11 cellular contexts compared by ENCODE assay signal in genomic region chr12:52249041-52249461, GRCh38. TPM values are rescaled to one million over a fixed set of nuclear protein-coding genes. Genes with fewer than 3 reads are reported as not detected.
DNase-seq lines count a peak whose midpoint lies in the region; ATAC-seq and TF ChIP-seq lines count a peak whose summit lies in the region.
"Had no signal": no experiment of that assay in that cellular context is flagged by ENCODE, and none has a peak within 500 bp of the region (broad histone marks: within the 10 kb centered on the region; RNA-seq: fewer than 3 reads in every experiment).

No MANE protein-coding gene starts in this region.

- H3K79me2 ChIP-seq in GM23338 (replicated peaks; ENCODE audit: insufficient read depth), result no peaks in the 10 kb centered on the region

- no peak overlapping the region for H3K4me2 ChIP-seq in GM23338

- H2AFZ ChIP-seq in GM23338, result no peak overlapping the region

- H3K4me3 ChIP-seq in Panc1 (ENCODE audit: low read depth in 2 of 2, low read length in 2 of 2), result no peak overlapping the region
- H3K4me3 ChIP-seq in gastroesophageal sphincter, result no peak overlapping the region
- no peak overlapping the region for H3K4me3 ChIP-seq in GM23338

- in situ Hi-C loops in Panc1 (cut with HindIII; ENCODE audit: low pct_unique_long_range_greater_than_20kb, low sequenced_read_pairs), result no loop called here

- H3K27ac Mint-ChIP-seq in Calu3 (ENCODE audit: unreplicated experiment), result peak overlapping the region; percentile 96
- peak overlapping the region; percentile 59 for H3K27ac Mint-ChIP-seq in osteocyte (ENCODE audit: unreplicated experiment)
- no peak overlapping the region for H3K27ac Mint-ChIP-seq in GM23338

- TF ChIP-seq POLR2A in gastroesophageal sphincter (IDR thresholded peaks at IDR 0.05), result no peak

- H3K27ac ChIP-seq in Panc1 (ENCODE audit: low read length) (peak overlapping the region; percentile 78), gastroesophageal sphincter (peak overlapping the region in 3 of 4 donors; percentile 5 to 76 (median 64)), GM23338 (ENCODE audit: low read depth) (no peak overlapping the region)

- H3K4me3 Mint-ChIP-seq in Calu3 (ENCODE audit: low read depth, unreplicated experiment), result peak overlapping the region; percentile 29
- H3K4me3 Mint-ChIP-seq in osteocyte (ENCODE audit: unreplicated experiment), result no peak overlapping the region
- H3K4me3 Mint-ChIP-seq in GM23338, result no peak overlapping the region
- H3K4me3 Mint-ChIP-seq: CD4-positive, CD25-positive, alpha-beta regulatory T cell had no signal

- intact Hi-C loops in Calu3 (cut with micrococcal nuclease; ENCODE audit: unreplicated experiment), result loop anchor here (10.0 kb wide), 1 partner anchor 76 kb away; the partner anchor contains the start of gene KRT83
- intact Hi-C loops in Panc1 (cut with micrococcal nuclease; ENCODE audit: unreplicated experiment), result no loop called here

- H3K27me3 Mint-ChIP-seq in Calu3 (ENCODE audit: unreplicated experiment), result no peaks in the 10 kb centered on the region
- no peaks in the 10 kb centered on the region for H3K27me3 Mint-ChIP-seq in osteocyte (ENCODE audit: unreplicated experiment)
- H3K27me3 Mint-ChIP-seq in GM23338 (ENCODE audit: insufficient read depth, low read depth, poor library complexity), result peaks cover 30% of the 10 kb centered on the region

- no TSS peak for BruUV-seq in Calu3 (replicated peaks; lab: Mats Ljungman, UMichigan)
- no TSS peak for BruUV-seq in Panc1 (replicated peaks; lab: Mats Ljungman, UMichigan)

- H3K27me3 ChIP-seq in Panc1 (ENCODE audit: control insufficient read depth, insufficient read depth, low read length) (no peaks in the 10 kb centered on the region), gastroesophageal sphincter (peaks cover 24% of the 10 kb centered on the region), GM23338 (ENCODE audit: insufficient read depth) (peaks cover 25% of the 10 kb centered on the region)

- peak; percentile 51 for DNase-seq in Calu3
- no peak for DNase-seq in Panc1 (ENCODE audit: low read depth, low spot score)
- no peak for DNase-seq in osteocyte (ENCODE audit: extremely low spot score, unreplicated experiment)
- no peak for DNase-seq in GM23338 (ENCODE audit: low spot score)
- DNase-seq in NCI-H345 treated with DMSO at 0.1 percent for 48 hours (lab: John Stamatoyannopoulos, UW; ENCODE audit: unreplicated experiment), result no peak
- DNase-seq in stimulated activated CD4-positive, alpha-beta T cell treated with anti-CD3 and anti-CD28 coated beads, Interleukin-15, amount 100 ng/mL, for 24 hours, result no peak
- no peak for DNase-seq in NCI-H524 (lab: John Stamatoyannopoulos, UW)
- DNase-seq: activated CD4-positive, alpha-beta T cell treated with anti-CD3 and anti-CD28 coated beads for 4 hours; CD4-positive, CD25-positive, alpha-beta regulatory T cell; NCI-H1694 treated with DMSO at 0.1 percent for 48 hours had no signal

- TF ChIP-seq CTCF in Calu3 (IDR thresholded peaks at IDR 0.05; ENCODE audit: unreplicated experiment) (no peak), Panc1 (IDR thresholded peaks at IDR 0.05) (no peak), gastroesophageal sphincter (IDR thresholded peaks at IDR 0.05) (no peak), osteocyte (IDR thresholded peaks at IDR 0.05) (no peak), GM23338 (conservative IDR thresholded peaks at IDR 0.05; ENCODE audit: low read depth in 2 of 2) (no peak)

- peaks cover 56% of the 10 kb centered on the region for H3K4me1 Mint-ChIP-seq in Calu3 (ENCODE audit: low read depth, unreplicated experiment)
- H3K4me1 Mint-ChIP-seq in osteocyte (ENCODE audit: unreplicated experiment), result peaks cover 58% of the 10 kb centered on the region
- peaks cover 43% of the 10 kb centered on the region for H3K4me1 Mint-ChIP-seq in GM23338

- ATAC-seq in Panc1 (no peak), gastroesophageal sphincter (peak; percentile 71), GM23338 (no peak)

- WGBS in gastroesophageal sphincter (ENCODE audit: low coverage in 1 of 2), 2 donors, result no CpG with 5 or more reads among the region's 5 CpGs

- H4K20me1 ChIP-seq in GM23338 (replicated peaks; ENCODE audit: insufficient read depth), result no peaks in the 10 kb centered on the region

- H3K36me3 ChIP-seq in Panc1 (ENCODE audit: control insufficient read depth, insufficient read depth, low read length) (no peaks in the 10 kb centered on the region), gastroesophageal sphincter (no peaks in the 10 kb centered on the region), GM23338 (ENCODE audit: insufficient read depth) (no peaks in the 10 kb centered on the region)

- H3K4me1 ChIP-seq in Panc1 (ENCODE audit: control insufficient read depth, insufficient read depth, low read length), result peaks cover 57% of the 10 kb centered on the region
- peaks cover 0 to 39% (median 10%) of the 10 kb centered on the region in 3 donors for H3K4me1 ChIP-seq in gastroesophageal sphincter
- H3K4me1 ChIP-seq in GM23338 (ENCODE audit: insufficient read depth), result no peaks in the 10 kb centered on the region

- CTCF ChIA-PET in Calu3 (lab: Charles Lee), result interaction anchor here (1.0 kb wide), 1 partner anchor 31 kb away, joined by 3 read pairs; no protein-coding TSS in a partner anchor
- CTCF ChIA-PET in Panc1 (lab: Charles Lee), result no interaction called here

- POLR2A ChIA-PET in Panc1 (lab: Charles Lee), result no interaction called here

- H3K9me3 Mint-ChIP-seq in Calu3 (ENCODE audit: low read depth, unreplicated experiment) (no peaks in the 10 kb centered on the region), osteocyte (ENCODE audit: unreplicated experiment) (no peaks in the 10 kb centered on the region), GM23338 (no peaks in the 10 kb centered on the region)
- H3K9me3 Mint-ChIP-seq: CD4-positive, CD25-positive, alpha-beta regulatory T cell had no signal

- no peaks in the 10 kb centered on the region for H3K9me2 ChIP-seq in GM23338 (ENCODE audit: insufficient read depth)

- no peak for TF ChIP-seq EP300 in gastroesophageal sphincter (IDR thresholded peaks at IDR 0.05)

- H3F3A ChIP-seq in GM23338 (replicated peaks; ENCODE audit: low read depth), result no peaks in the 10 kb centered on the region

- H3K36me3 Mint-ChIP-seq in Calu3 (ENCODE audit: insufficient read depth, unreplicated experiment) (peaks cover 100% of the 10 kb centered on the region), osteocyte (ENCODE audit: unreplicated experiment) (no peaks in the 10 kb centered on the region), GM23338 (ENCODE audit: low read depth) (no peaks in the 10 kb centered on the region)

- no peaks in the 10 kb centered on the region for H3K9me3 ChIP-seq in Panc1 (ENCODE audit: control insufficient read depth, insufficient read depth, low read depth, low read length)
- H3K9me3 ChIP-seq in gastroesophageal sphincter, result no peaks in the 10 kb centered on the region

TF ChIP-seq in GM23338, 12 proteins besides CTCF, POLR2A, EP300 and RAD21 (continues in another document):
- no peak for TF ChIP-seq ZNF114 (CRISPR knock-in tag; IDR thresholded peaks at IDR 0.05)
- no peak for TF ChIP-seq EZH2phosphoT487 (IDR thresholded peaks at IDR 0.05; ENCODE audit: unreplicated experiment)
- TF ChIP-seq NANOG (IDR thresholded peaks at IDR 0.05; ENCODE audit: borderline replicate concordance), result no peak
- TF ChIP-seq ZNF331 (CRISPR knock-in tag; IDR thresholded peaks at IDR 0.05; ENCODE audit: low read depth), result no peak
- no peak for TF ChIP-seq ETS1 (IDR thresholded peaks at IDR 0.05)
- no peak for TF ChIP-seq JUNB (IDR thresholded peaks at IDR 0.05; ENCODE audit: unreplicated experiment)
- no peak for TF ChIP-seq CREB1 (CRISPR knock-in tag; IDR thresholded peaks at IDR 0.05; ENCODE audit: low read depth)

RNA-seq across cellular contexts. Expression of gene KRT7, which starts 16.0 kb away (rescaled TPM):
- total RNA-seq in Calu3 (2022), result 2,370 and 2,828 TPM in 2 replicates
- total RNA-seq in Panc1 (2021; ENCODE audit: unreplicated experiment), result 16.8 TPM
- 19.1 TPM for polyA plus RNA-seq in Panc1 (2012; ENCODE audit: insufficient read length)
- 10 to 100 TPM in 1 of 4 donors, 1 to 10 TPM in 2, under 1 TPM in 1; 0.47 to 78.7 (median 4.3) TPM for total RNA-seq in gastroesophageal sphincter
- total RNA-seq in osteocyte, result 168 and 178 TPM in 2 replicates
- 9.4 and 11.7 TPM in 2 replicates for total RNA-seq in GM23338 (2014; rRNA removed; shearing (Covaris generic))
- polyA plus RNA-seq in GM23338 (2016; fragmentation: Nextera tagmentation; extraction: Ambion mirVana), result 6.5 and 16.4 TPM in 2 replicates
- total RNA-seq: CD4-positive, CD25-positive, alpha-beta regulatory T cell had no signal

RNA-seq across cellular contexts. Expression of gene KRT86, which starts 25.4 kb away (rescaled TPM):
- total RNA-seq in Calu3 (2022), result 2.6 and 3.6 TPM in 2 replicates
- 1.1 TPM for total RNA-seq in Panc1 (2021; ENCODE audit: unreplicated experiment)
- polyA plus RNA-seq in Panc1 (2012; ENCODE audit: insufficient read length), result 1.2 TPM
- 1 to 10 TPM in 1 of 4 donors, not detected in 3; 1.7 TPM for total RNA-seq in gastroesophageal sphincter
- total RNA-seq in osteocyte, result 0.24 TPM in 2 replicates
- not detected in 2 replicates for total RNA-seq in GM23338 (2014; rRNA removed; shearing (Covaris generic))
- 0.16 and 0.30 TPM in 2 replicates for polyA plus RNA-seq in GM23338 (2016; fragmentation: Nextera tagmentation; extraction: Ambion mirVana)
- total RNA-seq: CD4-positive, CD25-positive, alpha-beta regulatory T cell had no signal

RNA-seq across cellular contexts. Expression of gene KRT81, which starts 42.3 kb away (rescaled TPM):
- total RNA-seq in Calu3 (2022) (0.28 and 0.61 TPM in 2 replicates), Panc1 (2021; ENCODE audit: unreplicated experiment) (0.90 TPM), gastroesophageal sphincter (under 1 TPM in 1 of 4 donors, not detected in 3; 0.27 TPM), osteocyte (0.50 and 0.83 TPM in 2 replicates)
- 0.88 TPM for polyA plus RNA-seq in Panc1 (2012; ENCODE audit: insufficient read length)
- total RNA-seq in GM23338 (2014; rRNA removed; shearing (Covaris generic)), result not detected in 2 replicates
- not detected in 2 replicates for polyA plus RNA-seq in GM23338 (2016; fragmentation: Nextera tagmentation; extraction: Ambion mirVana)
- total RNA-seq: CD4-positive, CD25-positive, alpha-beta regulatory T cell had no signal
- polyA plus RNA-seq: CD4-positive, CD25-positive, alpha-beta regulatory T cell had no signal

RNA-seq across cellular contexts. Expression of gene KRT80, which starts 57.2 kb away (rescaled TPM):
- total RNA-seq in Calu3 (2022), result 32.7 and 45.5 TPM in 2 replicates
- total RNA-seq in Panc1 (2021; ENCODE audit: unreplicated experiment), result 51.5 TPM
- polyA plus RNA-seq in Panc1 (2012; ENCODE audit: insufficient read length), result 30.3 TPM
- total RNA-seq in gastroesophageal sphincter, result under 1 TPM in 3 of 4 donors, not detected in 1; 0.16 to 0.54 (median 0.31) TPM
- total RNA-seq in osteocyte, result 9.2 and 9.9 TPM in 2 replicates
- total RNA-seq in GM23338 (2014; rRNA removed; shearing (Covaris generic)), result not detected in 2 replicates
- not detected in 2 replicates for polyA plus RNA-seq in GM23338 (2016; fragmentation: Nextera tagmentation; extraction: Ambion mirVana)
- total RNA-seq: CD4-positive, CD25-positive, alpha-beta regulatory T cell had no signal
- polyA plus RNA-seq: CD4-positive, CD25-positive, alpha-beta regulatory T cell had no signal

Comparison
In these comparisons a context has a peak if more than half of its experiments do, and no peak if none do; other contexts are left out.
1. RNA of gene KRT7, which starts 16.0 kb away (total RNA-seq): 2,370 to 2,828 TPM in Calu3; 168 to 178 TPM in osteocyte, 16.8 TPM in Panc1 (single experiment), 9.4 to 11.7 TPM in GM23338 and 0.47 to 78.7 TPM in gastroesophageal sphincter; every median in the first group is over 10 times any median in the second.